In genomic region chr7:158030071-158030470, GRCh38 we compare ENCODE assay signal across 1 cellular context.
TF ChIP-seq lines count a peak whose summit lies in the region.

No MANE protein-coding gene starts in this region.

TF ChIP-seq in HepG2, 621 proteins besides CTCF, POLR2A, EP300 and RAD21 (continued from another document):
- no peak for TF ChIP-seq ARID2 (CRISPR knock-in tag; IDR thresholded peaks at IDR 0.05; ENCODE audit: borderline replicate concordance)
- no peak for TF ChIP-seq ZNF597 (CRISPR knock-in tag; IDR thresholded peaks at IDR 0.05)
- no peak for TF ChIP-seq NCOA2 (CRISPR knock-in tag; IDR thresholded peaks at IDR 0.05)
- TF ChIP-seq SMAD1 (CRISPR knock-in tag; IDR thresholded peaks at IDR 0.05; ENCODE audit: borderline replicate concordance, low read depth): no peak
- no peak for TF ChIP-seq ZNF251 (CRISPR knock-in tag; IDR thresholded peaks at IDR 0.05)
- TF ChIP-seq KLF13 (CRISPR knock-in tag; IDR thresholded peaks at IDR 0.05): no peak
- TF ChIP-seq IRX3 (CRISPR knock-in tag; IDR thresholded peaks at IDR 0.05; ENCODE audit: borderline replicate concordance, low read depth): no peak
- no peak for TF ChIP-seq TSC22D2 (CRISPR knock-in tag; IDR thresholded peaks at IDR 0.05; ENCODE audit: borderline replicate concordance)
- TF ChIP-seq NFAT5 (CRISPR knock-in tag; IDR thresholded peaks at IDR 0.05): no peak
